8 cellular contexts compared by ENCODE assay signal in genomic region chr5:139968547-139969261, GRCh38.
DNase-seq lines count a peak whose midpoint lies in the region; ATAC-seq, FAIRE-seq and TF ChIP-seq lines count a peak whose summit lies in the region.

No MANE protein-coding gene starts in this region.

- H3K27me3 ChIP-seq in NT2/D1 (ENCODE audit: insufficient read depth, insufficient read length), result peaks cover 14% of the 10 kb centered on the region

- peak; percentile 96 for FAIRE-seq in HTR-8/SVneo (lab: Jason Lieb, UNC)

- no peaks in the 10 kb centered on the region for H3K36me3 ChIP-seq in NT2/D1 (ENCODE audit: insufficient read depth, insufficient read length, low read length)

- peaks cover 2% of the 10 kb centered on the region for H3K4me1 ChIP-seq in NT2/D1 (ENCODE audit: insufficient read depth, insufficient read length)

- peak; percentile 99 for TF ChIP-seq CTCF in epithelial cell of esophagus (IDR thresholded peaks at IDR 0.05; ENCODE audit: insufficient read depth, low read depth, low read length, missing control alignments)

- peaks cover 4% of the 10 kb centered on the region; the same call in 1 of the 2 replicates for H3K9me3 ChIP-seq in NT2/D1 (ENCODE audit: insufficient read depth, low read length)

- H3K4me3 ChIP-seq in NT2/D1 (ENCODE audit: insufficient read length, low read depth), result no peak overlapping the region
- H3K4me3 ChIP-seq in epithelial cell of esophagus (ENCODE audit: low read length), result no peak overlapping the region

- peak; percentile 84 for ATAC-seq in GM21447 (IDR thresholded peaks at IDR 0.05; ENCODE audit: unreplicated experiment)

- DNase-seq in DMS 273 treated with DMSO at 0.1 percent for 48 hours (lab: John Stamatoyannopoulos, UW) (peak; percentile 61), HTR-8/SVneo (ENCODE audit: insufficient read length, low spot score) (peak; percentile 87), NT2/D1 (ENCODE audit: low read depth, low spot score) (peak; percentile 66), epithelial cell of esophagus (ENCODE audit: low read depth) (peak; percentile 85), myocyte (ENCODE audit: low read depth) (peak; percentile 75)
- peak; percentile 95 for DNase-seq in activated CD8-positive, alpha-beta memory T cell treated with anti-CD3 and anti-CD28 coated beads, Interleukin-2, amount 50 U/mL, for 48 hours
- peak; percentile 71 to 75 for DNase-seq in stimulated activated CD8-positive, alpha-beta memory T cell treated with anti-CD3 and anti-CD28 coated beads, Interleukin-7, amount 100 ng/mL, for 1 hour (ENCODE audit: low read depth in 2 of 2)

- H3K9ac ChIP-seq in NT2/D1 (ENCODE audit: insufficient read length, low read depth), result no peak overlapping the region
